ENCODE assay signal across 1 cellular context in genomic region chr19:38070573-38070972, GRCh38.
TF ChIP-seq lines count a peak whose summit lies in the region.

No MANE protein-coding gene starts in this region.

TF ChIP-seq in A549, 52 proteins besides CTCF, POLR2A, EP300 and RAD21 (continued from another document):
- TF ChIP-seq ESRRA (IDR thresholded peaks at IDR 0.05; ENCODE audit: borderline replicate concordance, low read length): no peak
- no peak for TF ChIP-seq USF2 (IDR thresholded peaks at IDR 0.05)
- TF ChIP-seq ZNF302 (CRISPR knock-in tag; IDR thresholded peaks at IDR 0.05): no peak
- peak; percentile 11; the same call in 1 of the 2 replicates for TF ChIP-seq EHF (CRISPR knock-in tag; IDR thresholded peaks at IDR 0.05)
- no peak for TF ChIP-seq BHLHE40 (IDR thresholded peaks at IDR 0.05; ENCODE audit: low read depth, low read length)
- 0 out of 2 replicates have a peak, but pooled peaks have one; percentile 20 for TF ChIP-seq FOXS1 (CRISPR knock-in tag; IDR thresholded peaks at IDR 0.05)
